1 cellular context compared by ENCODE assay signal in the genomic region with DNA sequence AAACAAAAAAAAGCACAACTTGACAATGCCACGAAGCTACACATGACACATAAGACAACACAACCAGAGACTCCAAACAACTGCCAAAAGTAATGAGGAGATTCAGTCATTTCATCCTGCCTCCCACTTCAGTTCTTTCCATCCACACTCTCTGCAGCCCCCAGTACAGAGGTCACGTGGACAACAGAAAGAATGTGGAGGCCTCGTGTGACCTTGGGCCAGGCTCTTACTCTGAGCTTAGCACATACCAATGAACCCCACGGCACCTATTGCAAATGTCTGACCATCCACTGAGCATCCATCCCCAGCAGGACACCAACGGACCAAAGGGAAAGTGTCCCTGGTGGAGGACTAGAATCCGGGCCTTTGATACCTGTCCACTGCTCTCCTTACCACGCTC.
A peak's percentile ranks its signal among the peaks of the same experiment; 100 is the strongest.
TF ChIP-seq lines count a peak whose summit lies in the region.

No MANE protein-coding gene starts in this region.

TF ChIP-seq in HepG2, 621 proteins besides CTCF, POLR2A, EP300 and RAD21:
- TF ChIP-seq BHLHE40 (IDR thresholded peaks at IDR 0.05; ENCODE audit: low read length) (peak; percentile 64), GATAD2A (CRISPR knock-in tag; IDR thresholded peaks at IDR 0.05) (peak; percentile 32; the same call in 1 of the 2 replicates), TEAD3 (CRISPR knock-in tag; optimal IDR thresholded peaks at IDR 0.05; ENCODE audit: borderline replicate concordance) (peak; percentile 67)
- TF ChIP-seq, protein P1, sequence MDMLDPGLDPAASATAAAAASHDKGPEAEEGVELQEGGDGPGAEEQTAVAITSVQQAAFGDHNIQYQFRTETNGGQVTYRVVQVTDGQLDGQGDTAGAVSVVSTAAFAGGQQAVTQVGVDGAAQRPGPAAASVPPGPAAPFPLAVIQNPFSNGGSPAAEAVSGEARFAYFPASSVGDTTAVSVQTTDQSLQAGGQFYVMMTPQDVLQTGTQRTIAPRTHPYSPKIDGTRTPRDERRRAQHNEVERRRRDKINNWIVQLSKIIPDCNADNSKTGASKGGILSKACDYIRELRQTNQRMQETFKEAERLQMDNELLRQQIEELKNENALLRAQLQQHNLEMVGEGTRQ (IDR thresholded peaks at IDR 0.05; ENCODE audit: low read depth, low read length): peak; percentile 55
- TF ChIP-seq, protein P1 (CRISPR knock-in tag; IDR thresholded peaks at IDR 0.05; ENCODE audit: borderline replicate concordance): peak; percentile 75; the same call in 1 of the 2 replicates
- TF ChIP-seq, protein P2, sequence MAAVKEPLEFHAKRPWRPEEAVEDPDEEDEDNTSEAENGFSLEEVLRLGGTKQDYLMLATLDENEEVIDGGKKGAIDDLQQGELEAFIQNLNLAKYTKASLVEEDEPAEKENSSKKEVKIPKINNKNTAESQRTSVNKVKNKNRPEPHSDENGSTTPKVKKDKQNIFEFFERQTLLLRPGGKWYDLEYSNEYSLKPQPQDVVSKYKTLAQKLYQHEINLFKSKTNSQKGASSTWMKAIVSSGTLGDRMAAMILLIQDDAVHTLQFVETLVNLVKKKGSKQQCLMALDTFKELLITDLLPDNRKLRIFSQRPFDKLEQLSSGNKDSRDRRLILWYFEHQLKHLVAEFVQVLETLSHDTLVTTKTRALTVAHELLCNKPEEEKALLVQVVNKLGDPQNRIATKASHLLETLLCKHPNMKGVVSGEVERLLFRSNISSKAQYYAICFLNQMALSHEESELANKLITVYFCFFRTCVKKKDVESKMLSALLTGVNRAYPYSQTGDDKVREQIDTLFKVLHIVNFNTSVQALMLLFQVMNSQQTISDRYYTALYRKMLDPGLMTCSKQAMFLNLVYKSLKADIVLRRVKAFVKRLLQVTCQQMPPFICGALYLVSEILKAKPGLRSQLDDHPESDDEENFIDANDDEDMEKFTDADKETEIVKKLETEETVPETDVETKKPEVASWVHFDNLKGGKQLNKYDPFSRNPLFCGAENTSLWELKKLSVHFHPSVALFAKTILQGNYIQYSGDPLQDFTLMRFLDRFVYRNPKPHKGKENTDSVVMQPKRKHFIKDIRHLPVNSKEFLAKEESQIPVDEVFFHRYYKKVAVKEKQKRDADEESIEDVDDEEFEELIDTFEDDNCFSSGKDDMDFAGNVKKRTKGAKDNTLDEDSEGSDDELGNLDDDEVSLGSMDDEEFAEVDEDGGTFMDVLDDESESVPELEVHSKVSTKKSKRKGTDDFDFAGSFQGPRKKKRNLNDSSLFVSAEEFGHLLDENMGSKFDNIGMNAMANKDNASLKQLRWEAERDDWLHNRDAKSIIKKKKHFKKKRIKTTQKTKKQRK (IDR thresholded peaks at IDR 0.05; ENCODE audit: low read length): no peak
TF ChIP-seq in HepG2: peak in this region for 4.
